In genomic region chr16:30652005-30652296, GRCh38 we compare ENCODE assay signal across 8 cellular contexts. TPM values are rescaled to one million over a fixed set of nuclear protein-coding genes. Genes with fewer than 3 reads are reported as not detected.
DNase-seq lines count a peak whose midpoint lies in the region; ATAC-seq and TF ChIP-seq lines count a peak whose summit lies in the region.

No MANE protein-coding gene starts in this region.

- DNase-seq in CD4-positive, alpha-beta memory T cell, result no peak
- no peak for DNase-seq in PC-3
- DNase-seq in endothelial cell (ENCODE audit: low spot score), result no peak
- no peak for DNase-seq in osteoblast (ENCODE audit: insufficient read length, low spot score, missing footprints)
- DNase-seq in NCI-H1048 (lab: John Stamatoyannopoulos, UW), result no peak
- no peak for DNase-seq in DMS153 treated with DMSO at 0.1 percent for 48 hours (lab: John Stamatoyannopoulos, UW; ENCODE audit: unreplicated experiment)
- no peak for DNase-seq in G401 (ENCODE audit: low spot score)

- no peaks in the 10 kb centered on the region for H3K27me3 Mint-ChIP-seq in CD4-positive, alpha-beta memory T cell
- H3K27me3 Mint-ChIP-seq in endothelial cell (ENCODE audit: unreplicated experiment), result peaks cover 11% of the 10 kb centered on the region

- H3K4me3 Mint-ChIP-seq in CD4-positive, alpha-beta memory T cell, result peak overlapping the region; percentile 79 to 100 (median 86)
- H3K4me3 Mint-ChIP-seq in endothelial cell (ENCODE audit: unreplicated experiment), result peak overlapping the region; percentile 92

- no peaks in the 10 kb centered on the region for H3K9me2 ChIP-seq in PC-3 (replicated peaks; ENCODE audit: low read length)

- in situ Hi-C loops in G401 (cut with HindIII; ENCODE audit: low sequenced_read_pairs), result no loop called here

- intact Hi-C loops in CD4-positive, alpha-beta memory T cell (cut with micrococcal nuclease), result no loop called here
- intact Hi-C loops in PC-3 (cut with micrococcal nuclease), result no loop called here

- peak overlapping the region; percentile 86 to 97 (median 90) for H3K27ac Mint-ChIP-seq in CD4-positive, alpha-beta memory T cell
- H3K27ac Mint-ChIP-seq in endothelial cell (ENCODE audit: unreplicated experiment), result no peak overlapping the region

- H3K4me1 Mint-ChIP-seq in CD4-positive, alpha-beta memory T cell, result peaks cover 15 to 37% (median 24%) of the 10 kb centered on the region in 4 donors
- peaks cover 19% of the 10 kb centered on the region for H3K4me1 Mint-ChIP-seq in endothelial cell (ENCODE audit: unreplicated experiment)

- CTCF ChIA-PET in CD4-positive, alpha-beta memory T cell (lab: Charles Lee; ENCODE audit: partially characterized antibody), result interaction anchor here (0.7 to 1.4 kb wide), 2 partner anchors 9 to 43 kb away, joined by 3 read pairs; no protein-coding TSS in a partner anchor
- CTCF ChIA-PET in PC-3 (lab: Charles Lee), result interaction anchor here (0.6 kb wide), 1 partner anchor 118 kb away, joined by 3 read pairs; no protein-coding TSS in a partner anchor

- peak overlapping the region; percentile 77; the same call in 1 of the 2 replicates for H3K9ac ChIP-seq in PC-3 (ENCODE audit: low read length)

- no peaks in the 10 kb centered on the region for H3K27me3 ChIP-seq in CD4-positive, alpha-beta memory T cell (ENCODE audit: insufficient read depth, low read length)
- no peaks in the 10 kb centered on the region for H3K27me3 ChIP-seq in PC-3 (ENCODE audit: low read length)
- no peaks in the 10 kb centered on the region for H3K27me3 ChIP-seq in osteoblast (ENCODE audit: insufficient read depth, low read length)

- H3K9me3 Mint-ChIP-seq in CD4-positive, alpha-beta memory T cell, result peaks cover 0 to 1% (median 0%) of the 10 kb centered on the region in 8 donors
- H3K9me3 Mint-ChIP-seq in endothelial cell (ENCODE audit: unreplicated experiment), result no peaks in the 10 kb centered on the region

- H3K4me2 ChIP-seq in PC-3 (ENCODE audit: low read length) (peak overlapping the region; percentile 99), osteoblast (ENCODE audit: insufficient read depth, low read length) (peak overlapping the region; percentile 95)

- POLR2A ChIA-PET in CD4-positive, alpha-beta memory T cell (lab: Charles Lee; ENCODE audit: partially characterized antibody), result interaction anchor here (1.2 to 3.0 kb wide), 3 partner anchors 42 to 586 kb away, joined by 3 to 14 read pairs (median 3); partner anchors contain the start of genes ALDOA and ZNF689
- POLR2A ChIA-PET in PC-3 (lab: Charles Lee; ENCODE audit: unreplicated experiment), result no interaction called here

- no peak for ATAC-seq in PC-3
- no peak for ATAC-seq in HG03460 (IDR thresholded peaks at IDR 0.05; ENCODE audit: unreplicated experiment)

- H3K9me3 ChIP-seq in CD4-positive, alpha-beta memory T cell (ENCODE audit: control insufficient read depth in 1 of 2, low read length in 2 of 2), result no peaks in the 10 kb centered on the region
- no peaks in the 10 kb centered on the region for H3K9me3 ChIP-seq in PC-3 (ENCODE audit: low read length)
- H3K9me3 ChIP-seq in osteoblast (ENCODE audit: low read depth, low read length), result no peaks in the 10 kb centered on the region

- peaks cover 35% of the 10 kb centered on the region for H3K36me3 ChIP-seq in CD4-positive, alpha-beta memory T cell (ENCODE audit: insufficient read depth, low read length)
- H3K36me3 ChIP-seq in PC-3 (ENCODE audit: low read depth, low read length) (no peaks in the 10 kb centered on the region), osteoblast (ENCODE audit: insufficient read depth, low read length) (peaks cover 32% of the 10 kb centered on the region)

- H2AFZ ChIP-seq in PC-3 (ENCODE audit: low read length) (peak overlapping the region; percentile 97), osteoblast (ENCODE audit: low read length) (peak overlapping the region; percentile 76)

- no TSS peak for BruUV-seq in PC-3 (replicated peaks; lab: Mats Ljungman, UMichigan)

- TF ChIP-seq CTCF in PC-3 (conservative IDR thresholded peaks at IDR 0.05; ENCODE audit: low read depth, low read length) (no peak), endothelial cell (IDR thresholded peaks at IDR 0.05; ENCODE audit: unreplicated experiment) (no peak), osteoblast (IDR thresholded peaks at IDR 0.05; ENCODE audit: extremely low read depth, low read depth, low read length) (no peak)

- H3K27ac ChIP-seq in CD4-positive, alpha-beta memory T cell (ENCODE audit: low read depth, low read length), result peak overlapping the region; percentile 96
- no peak overlapping the region for H3K27ac ChIP-seq in PC-3 (ENCODE audit: low read length)
- peak overlapping the region; percentile 54 for H3K27ac ChIP-seq in osteoblast (ENCODE audit: low read depth, low read length)

- H4K20me1 ChIP-seq in PC-3 (ENCODE audit: low read length) (no peaks in the 10 kb centered on the region), osteoblast (ENCODE audit: insufficient read depth, low read length) (no peaks in the 10 kb centered on the region)

- H3F3A ChIP-seq in PC-3 (ENCODE audit: low read length, unreplicated experiment), result no peaks in the 10 kb centered on the region

- H3K4me1 ChIP-seq in CD4-positive, alpha-beta memory T cell (ENCODE audit: insufficient read depth, low read length), result peaks cover 26% of the 10 kb centered on the region
- H3K4me1 ChIP-seq in PC-3 (ENCODE audit: insufficient read depth, low read length), result peaks cover 8% of the 10 kb centered on the region
- peaks cover 17% of the 10 kb centered on the region for H3K4me1 ChIP-seq in osteoblast (ENCODE audit: insufficient read depth, low read length)

- peaks cover 16 to 44% of the 10 kb centered on the region in 2 donors for H3K36me3 Mint-ChIP-seq in CD4-positive, alpha-beta memory T cell
- H3K36me3 Mint-ChIP-seq in endothelial cell (ENCODE audit: low read depth, unreplicated experiment), result peaks cover 19% of the 10 kb centered on the region

- H3K79me2 ChIP-seq in PC-3 (ENCODE audit: low read length) (peaks cover 11% of the 10 kb centered on the region; the same call in 1 of the 2 replicates), osteoblast (ENCODE audit: insufficient read depth, low read length) (peaks cover 14% of the 10 kb centered on the region)

- H3K4me3 ChIP-seq in CD4-positive, alpha-beta memory T cell (ENCODE audit: low read length in 2 of 2), result peak overlapping the region; percentile 39 to 99
- H3K4me3 ChIP-seq in PC-3 (ENCODE audit: low read length), result peak overlapping the region; percentile 91
- H3K4me3 ChIP-seq in osteoblast (ENCODE audit: insufficient read depth, low read length), result peak overlapping the region; percentile 98

RNA-seq across cellular contexts. Expression of gene PRR14, which starts 1.2 kb away (rescaled TPM):
- total RNA-seq in CD4-positive, alpha-beta memory T cell, result 100 to 1,000 TPM in 1 of 2 experiments, 10 to 100 TPM in 1; 92.0 to 100 TPM
- 10 to 100 TPM in 1 of 2 donors, 1 to 10 TPM in 1; 8.7 to 25.9 TPM for polyA plus RNA-seq in CD4-positive, alpha-beta memory T cell
- total RNA-seq in PC-3 (2014; rRNA removed), result 9.6 and 14.5 TPM in 2 replicates
- total RNA-seq in endothelial cell (ENCODE audit: unreplicated experiment), result 45.3 TPM
- 6.8 and 8.0 TPM in 2 replicates for total RNA-seq in osteoblast
- total RNA-seq in G401 (2014; rRNA removed; shearing (Covaris generic)), result 2.4 and 5.4 TPM in 2 replicates

RNA-seq across cellular contexts. Expression of gene FBRS, which starts 6.3 kb away (rescaled TPM):
- total RNA-seq in CD4-positive, alpha-beta memory T cell, result 100 to 1,000 TPM; 164 to 172 TPM
- polyA plus RNA-seq in CD4-positive, alpha-beta memory T cell, result 1 to 10 TPM in 1 of 2 donors, under 1 TPM in 1; 0.70 to 7.9 TPM
- 22.2 and 35.0 TPM in 2 replicates for total RNA-seq in PC-3 (2014; rRNA removed)
- total RNA-seq in endothelial cell (ENCODE audit: unreplicated experiment), result 60.9 TPM
- 24.5 and 30.8 TPM in 2 replicates for total RNA-seq in osteoblast
- 20.3 and 24.1 TPM in 2 replicates for total RNA-seq in G401 (2014; rRNA removed; shearing (Covaris generic))

RNA-seq across cellular contexts. Expression of gene ZNF689, which starts 41.8 kb away (rescaled TPM):
- total RNA-seq in CD4-positive, alpha-beta memory T cell, result 10 to 100 TPM; 13.1 to 14.5 TPM
- 10 to 100 TPM; 11.9 to 13.5 TPM for polyA plus RNA-seq in CD4-positive, alpha-beta memory T cell
- 6.0 and 6.9 TPM in 2 replicates for total RNA-seq in PC-3 (2014; rRNA removed)
- 12.0 TPM for total RNA-seq in endothelial cell (ENCODE audit: unreplicated experiment)
- total RNA-seq in osteoblast, result 7.1 and 8.3 TPM in 2 replicates
- 10.8 and 10.9 TPM in 2 replicates for total RNA-seq in G401 (2014; rRNA removed; shearing (Covaris generic))

RNA-seq across cellular contexts. Expression of gene SRCAP, which starts 47.0 kb away (rescaled TPM):
- total RNA-seq in CD4-positive, alpha-beta memory T cell, result 100 to 1,000 TPM; 101 to 115 TPM
- polyA plus RNA-seq in CD4-positive, alpha-beta memory T cell, result 10 to 100 TPM in 1 of 2 donors, 1 to 10 TPM in 1; 1.2 to 35.4 TPM
- 19.0 and 29.6 TPM in 2 replicates for total RNA-seq in PC-3 (2014; rRNA removed)
- 62.2 TPM for total RNA-seq in endothelial cell (ENCODE audit: unreplicated experiment)
- total RNA-seq in osteoblast, result 16.3 and 19.2 TPM in 2 replicates
- 3.6 and 4.1 TPM in 2 replicates for total RNA-seq in G401 (2014; rRNA removed; shearing (Covaris generic))
